23 cellular contexts compared by ENCODE assay signal in genomic region chr17:49624896-49625295, GRCh38. TPM values are rescaled to one million over a fixed set of nuclear protein-coding genes. Genes with fewer than 3 reads are reported as not detected.
A peak's percentile ranks its signal among the peaks of the same experiment; 100 is the strongest.
DNase-seq lines count a peak whose midpoint lies in the region; ATAC-seq and TF ChIP-seq lines count a peak whose summit lies in the region.
"Had no signal": no experiment of that assay in that cellular context is flagged by ENCODE, and none has a peak within 500 bp of the region (broad histone marks: within the 10 kb centered on the region; RNA-seq: fewer than 3 reads in every experiment).

No MANE protein-coding gene starts in this region.

- H3K27ac ChIP-seq in esophagus muscularis mucosa (replicated peaks in 1 of 4) (peak overlapping the region; percentile 40 to 56 (median 52)), osteoblast (ENCODE audit: low read depth, low read length) (no peak overlapping the region)
- H3K27ac ChIP-seq: left ventricle myocardium inferior, neutrophil, PC-9, tibial nerve had no signal

- TF ChIP-seq CTCF in esophagus muscularis mucosa (IDR thresholded peaks at IDR 0.05): no peak
- no peak for TF ChIP-seq CTCF in osteoblast (IDR thresholded peaks at IDR 0.05; ENCODE audit: extremely low read depth, low read depth, low read length)
- no peak for TF ChIP-seq CTCF in activated CD8-positive, alpha-beta T cell treated with anti-CD3 and anti-CD28 coated beads for 36 hours (IDR thresholded peaks at IDR 0.05)

- H3K4me1 ChIP-seq in esophagus muscularis mucosa: peaks cover 52 to 96% (median 87%) of the 10 kb centered on the region in 4 donors
- peaks cover 24% of the 10 kb centered on the region for H3K4me1 ChIP-seq in osteoblast (ENCODE audit: insufficient read depth, low read length)

- CTCF ChIA-PET in activated CD8-positive, alpha-beta T cell treated with anti-CD3 and anti-CD28 coated beads for 36 hours (lab: Charles Lee): interaction anchor here (0.6 kb wide), 1 partner anchor 819 kb away, joined by 3 read pairs; no protein-coding TSS in a partner anchor

- H3K4me1 Mint-ChIP-seq in activated CD8-positive, alpha-beta T cell treated with anti-CD3 and anti-CD28 coated beads for 36 hours (ENCODE audit: low read depth): peaks cover 24% of the 10 kb centered on the region
- H3K4me1 Mint-ChIP-seq: WTC11 had no signal

- H3K9me3 ChIP-seq in esophagus muscularis mucosa (no peaks in the 10 kb centered on the region), osteoblast (ENCODE audit: low read depth, low read length) (no peaks in the 10 kb centered on the region)
- H3K9me3 ChIP-seq: left ventricle myocardium inferior, neutrophil, tibial nerve had no signal

- DNase-seq in DMS 273 treated with DMSO at 0.1 percent for 48 hours (lab: John Stamatoyannopoulos, UW) (peak; percentile 10), M059J (ENCODE audit: low read depth) (peak; percentile 51), esophagus muscularis mucosa (ENCODE audit: extremely low spot score) (no peak), osteoblast (ENCODE audit: insufficient read length, low spot score, missing footprints) (peak; percentile 63), mesenteric fat pad (ENCODE audit: low spot score) (no peak), HT-29 (ENCODE audit: low spot score) (no peak)
- no peak for DNase-seq in activated CD8-positive, alpha-beta T cell treated with anti-CD3 and anti-CD28 coated beads for 36 hours
- DNase-seq: activated CD8-positive, alpha-beta T cell treated with anti-CD3 and anti-CD28 coated beads, Interleukin-2, amount 10 ng/mL, durations not matched to agents 7 days and 5 days; activated naive CD4-positive, alpha-beta T cell treated with anti-CD3 and anti-CD28 coated beads for 36 hours; activated T-cell treated with anti-CD3 and anti-CD28 coated beads, Interleukin-2, amount 50 U/mL, for 4 hours; cortex of kidney; DND-41; glutamatergic neuron; left ventricle myocardium inferior; NCI-H1694 treated with DMSO at 0.1 percent for 48 hours; NCI-H345; PC-9; stimulated activated CD4-positive, alpha-beta T cell treated with anti-CD3 and anti-CD28 coated beads, Interleukin-15, amount 100 ng/mL, for 24 hours had no signal

- H2AFZ ChIP-seq in osteoblast (ENCODE audit: low read length): no peak overlapping the region
- H2AFZ ChIP-seq: PC-9 had no signal

- H3K4me2 ChIP-seq in osteoblast (ENCODE audit: insufficient read depth, low read length): no peak overlapping the region
- H3K4me2 ChIP-seq: PC-9 had no signal

- no peak overlapping the region for H3K4me3 Mint-ChIP-seq in activated CD8-positive, alpha-beta T cell treated with anti-CD3 and anti-CD28 coated beads for 36 hours
- H3K4me3 Mint-ChIP-seq: activated CD8-positive, alpha-beta T cell treated with anti-CD3 and anti-CD28 coated beads, Interleukin-2, amount 10 ng/mL, durations not matched to agents 7 days and 5 days; activated naive CD4-positive, alpha-beta T cell treated with anti-CD3 and anti-CD28 coated beads for 36 hours; activated T-cell treated with anti-CD3 and anti-CD28 coated beads, Interleukin-2, amount 50 U/mL, for 4 hours; T-helper 2 cell treated with Interferon-gamma antibody and Interleukin-4, amounts not matched to agents 5 μg/mL and 100 μg/mL, for 36 hours; WTC11 had no signal

- no peak for ATAC-seq in HG03442 (IDR thresholded peaks at IDR 0.05; ENCODE audit: unreplicated experiment)
- ATAC-seq in activated CD8-positive, alpha-beta T cell treated with anti-CD3 and anti-CD28 coated beads for 36 hours: no peak
- ATAC-seq: activated CD8-positive, alpha-beta T cell treated with anti-CD3 and anti-CD28 coated beads, Interleukin-2, amount 10 ng/mL, durations not matched to agents 7 days and 5 days; activated T-cell treated with anti-CD3 and anti-CD28 coated beads, Interleukin-2, amount 50 U/mL, for 4 hours; WTC11 had no signal

- TF ChIP-seq POLR2A in esophagus muscularis mucosa (IDR thresholded peaks at IDR 0.05; ENCODE audit: low read depth): peak; percentile 33

- no peaks in the 10 kb centered on the region for H3K9me3 Mint-ChIP-seq in activated CD8-positive, alpha-beta T cell treated with anti-CD3 and anti-CD28 coated beads for 36 hours
- H3K9me3 Mint-ChIP-seq: activated naive CD4-positive, alpha-beta T cell treated with anti-CD3 and anti-CD28 coated beads for 36 hours; activated T-cell treated with anti-CD3 and anti-CD28 coated beads, Interleukin-2, amount 50 U/mL, for 4 hours; T-helper 2 cell treated with Interferon-gamma antibody and Interleukin-4, amounts not matched to agents 5 μg/mL and 100 μg/mL, for 36 hours; WTC11 had no signal

- H3K36me3 ChIP-seq in esophagus muscularis mucosa: peaks cover 12 to 36% (median 29%) of the 10 kb centered on the region in 4 donors
- peaks cover 22% of the 10 kb centered on the region for H3K36me3 ChIP-seq in osteoblast (ENCODE audit: insufficient read depth, low read length)

- POLR2A ChIA-PET in activated CD8-positive, alpha-beta T cell treated with anti-CD3 and anti-CD28 coated beads for 36 hours (lab: Charles Lee): interaction anchor here (0.6 kb wide), 1 partner anchor 22 kb away, joined by 3 read pairs; no protein-coding TSS in a partner anchor

- no peaks in the 10 kb centered on the region for H3K27me3 ChIP-seq in esophagus muscularis mucosa
- H3K27me3 ChIP-seq in osteoblast (ENCODE audit: insufficient read depth, low read length): no peaks in the 10 kb centered on the region
- H3K27me3 ChIP-seq: neutrophil, tibial nerve had no signal

- H3K27me3 Mint-ChIP-seq in activated CD8-positive, alpha-beta T cell treated with anti-CD3 and anti-CD28 coated beads for 36 hours: no peaks in the 10 kb centered on the region

- H4K20me1 ChIP-seq in osteoblast (ENCODE audit: insufficient read depth, low read length): peaks cover 14% of the 10 kb centered on the region

- H3K79me2 ChIP-seq in osteoblast (ENCODE audit: insufficient read depth, low read length): peaks cover 57% of the 10 kb centered on the region

- H3K36me3 Mint-ChIP-seq in activated CD8-positive, alpha-beta T cell treated with anti-CD3 and anti-CD28 coated beads for 36 hours (ENCODE audit: low read depth): peaks cover 21% of the 10 kb centered on the region

- H3K4me3 ChIP-seq in esophagus muscularis mucosa (no peak overlapping the region), osteoblast (ENCODE audit: insufficient read depth, low read length) (no peak overlapping the region)
- H3K4me3 ChIP-seq: left ventricle myocardium inferior, PC-9, tibial nerve had no signal

- intact Hi-C loops in esophagus muscularis mucosa (cut with DNase I): no loop called here
- intact Hi-C loops in activated CD8-positive, alpha-beta T cell treated with anti-CD3 and anti-CD28 coated beads for 36 hours (cut with micrococcal nuclease): no loop called here

- no peak for TF ChIP-seq EP300 in esophagus muscularis mucosa (IDR thresholded peaks at IDR 0.05)

- WGBS in esophagus muscularis mucosa: 37% methylated on average over 3 of the region's 3 CpGs

- no peak overlapping the region for H3K27ac Mint-ChIP-seq in activated CD8-positive, alpha-beta T cell treated with anti-CD3 and anti-CD28 coated beads for 36 hours
- H3K27ac Mint-ChIP-seq: activated CD8-positive, alpha-beta T cell treated with anti-CD3 and anti-CD28 coated beads, Interleukin-2, amount 10 ng/mL, durations not matched to agents 7 days and 5 days; activated naive CD4-positive, alpha-beta T cell treated with anti-CD3 and anti-CD28 coated beads for 36 hours; T-helper 2 cell treated with Interferon-gamma antibody and Interleukin-4, amounts not matched to agents 5 μg/mL and 100 μg/mL, for 36 hours; WTC11 had no signal

RNA-seq across cellular contexts. Expression of gene NXPH3, which starts 49.2 kb away (rescaled TPM):
- 3.5 and 5.2 TPM in 2 replicates for total RNA-seq in M059J (2014; rRNA removed; shearing (Covaris generic))
- total RNA-seq in esophagus muscularis mucosa: 10 to 100 TPM; 12.6 to 37.8 (median 21.2) TPM
- 1.8 and 3.3 TPM in 2 replicates for total RNA-seq in osteoblast
- total RNA-seq in mesenteric fat pad: 3.8 TPM
- total RNA-seq in activated CD8-positive, alpha-beta T cell treated with anti-CD3 and anti-CD28 coated beads for 36 hours: under 1 TPM; 0.20 to 0.29 TPM
- not detected in 2 replicates for total RNA-seq in HT-29 (2014; rRNA removed; shearing (Covaris generic))
- total RNA-seq: activated CD8-positive, alpha-beta T cell treated with anti-CD3 and anti-CD28 coated beads, Interleukin-2, amount 10 ng/mL, durations not matched to agents 7 days and 5 days; PC-9 had no signal

RNA-seq across cellular contexts. Expression of gene SPOP, which starts 53.0 kb away (rescaled TPM):
- total RNA-seq in M059J (2014; rRNA removed; shearing (Covaris generic)): 28.2 and 47.5 TPM in 2 replicates
- total RNA-seq in esophagus muscularis mucosa: 100 to 1,000 TPM; 156 to 304 (median 185) TPM
- 55.7 and 61.6 TPM in 2 replicates for total RNA-seq in osteoblast
- total RNA-seq in mesenteric fat pad: 44.2 TPM
- total RNA-seq in activated CD8-positive, alpha-beta T cell treated with anti-CD3 and anti-CD28 coated beads for 36 hours: 10 to 100 TPM; 61.6 to 63.5 TPM
- 37.4 and 60.5 TPM in 2 replicates for total RNA-seq in HT-29 (2014; rRNA removed; shearing (Covaris generic))

Comparison
In these comparisons a context has a peak if more than half of its experiments do, and no peak if none do; other contexts are left out.
1. DNase-seq: peak in DMS 273 treated with DMSO at 0.1 percent for 48 hours (single experiment), M059J (single experiment) and osteoblast (single experiment); none in esophagus muscularis mucosa (single experiment), mesenteric fat pad (single experiment), activated CD8-positive, alpha-beta T cell treated with anti-CD3 and anti-CD28 coated beads for 36 hours (single experiment) and HT-29 (single experiment).